1 cellular context compared by ENCODE assay signal in the genomic region with DNA sequence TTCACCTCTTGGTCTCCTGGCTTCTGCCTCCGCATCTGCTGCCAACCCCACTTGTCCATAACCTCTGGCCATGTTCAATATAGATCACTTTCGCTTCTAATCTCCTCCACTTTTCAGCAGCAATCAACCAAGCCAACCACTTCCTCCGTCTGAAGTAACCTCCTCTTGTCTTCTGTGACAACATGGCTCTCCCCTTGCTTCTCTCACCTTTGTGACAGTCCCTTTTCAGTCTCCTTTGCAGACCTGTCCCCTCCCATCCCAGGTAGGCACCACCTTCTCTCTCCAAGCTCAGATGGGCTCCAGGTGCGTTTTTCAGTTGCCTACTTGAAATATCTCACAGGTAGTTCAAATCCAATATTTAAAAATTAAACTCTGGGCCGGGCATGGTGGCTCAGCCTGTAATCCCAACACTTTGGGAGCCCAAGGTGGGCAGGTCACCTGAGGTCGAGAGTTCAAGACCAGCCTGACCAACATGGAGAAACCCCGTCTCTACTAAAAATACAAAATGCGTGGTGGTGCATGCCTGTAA.
A peak's percentile ranks its signal among the peaks of the same experiment; 100 is the strongest.
TF ChIP-seq lines count a peak whose summit lies in the region.

No MANE protein-coding gene starts in this region.

TF ChIP-seq in HepG2, 621 proteins besides CTCF, POLR2A, EP300 and RAD21:
- TF ChIP-seq SMAD1 (CRISPR knock-in tag; IDR thresholded peaks at IDR 0.05; ENCODE audit: borderline replicate concordance, low read depth) (0 out of 2 replicates have a peak, but pooled peaks have one; percentile 15), ZNF788 (CRISPR knock-in tag; IDR thresholded peaks at IDR 0.05; ENCODE audit: borderline replicate concordance) (0 out of 2 replicates have a peak, but pooled peaks have one; percentile 6), ZNF292 (CRISPR knock-in tag; IDR thresholded peaks at IDR 0.05; ENCODE audit: borderline replicate concordance, low read depth) (no peak), ZNF605 (CRISPR knock-in tag; IDR thresholded peaks at IDR 0.05) (peak; percentile 65), ZNF772 (CRISPR knock-in tag; IDR thresholded peaks at IDR 0.05) (peak; percentile 36; the same call in 1 of the 2 replicates)
- TF ChIP-seq, protein P1, sequence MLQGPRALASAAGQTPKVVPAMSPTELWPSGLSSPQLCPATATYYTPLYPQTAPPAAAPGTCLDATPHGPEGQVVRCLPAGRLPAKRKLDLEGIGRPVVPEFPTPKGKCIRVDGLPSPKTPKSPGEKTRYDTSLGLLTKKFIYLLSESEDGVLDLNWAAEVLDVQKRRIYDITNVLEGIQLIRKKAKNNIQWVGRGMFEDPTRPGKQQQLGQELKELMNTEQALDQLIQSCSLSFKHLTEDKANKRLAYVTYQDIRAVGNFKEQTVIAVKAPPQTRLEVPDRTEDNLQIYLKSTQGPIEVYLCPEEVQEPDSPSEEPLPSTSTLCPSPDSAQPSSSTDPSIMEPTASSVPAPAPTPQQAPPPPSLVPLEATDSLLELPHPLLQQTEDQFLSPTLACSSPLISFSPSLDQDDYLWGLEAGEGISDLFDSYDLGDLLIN (CRISPR knock-in tag; IDR thresholded peaks at IDR 0.05; ENCODE audit: borderline replicate concordance): no peak
TF ChIP-seq in HepG2: peak in this region for 4.
